8 cellular contexts compared by ENCODE assay signal in genomic region chr18:53567935-53568574, GRCh38.
DNase-seq lines count a peak whose midpoint lies in the region; ATAC-seq and TF ChIP-seq lines count a peak whose summit lies in the region.
"Had no signal": no experiment of that assay in that cellular context is flagged by ENCODE, and none has a peak within 500 bp of the region (broad histone marks: within the 10 kb centered on the region; RNA-seq: fewer than 3 reads in every experiment).

No MANE protein-coding gene starts in this region.

- H2AFZ ChIP-seq in OCI-LY7 (ENCODE audit: low read length): no peak overlapping the region
- H2AFZ ChIP-seq in neural progenitor cell (replicated peaks): no peak overlapping the region

- BruUV-seq in OCI-LY7 (replicated peaks; lab: Mats Ljungman, UMichigan): no TSS peak

- H3F3A ChIP-seq in neural progenitor cell (ENCODE audit: low read depth): no peaks in the 10 kb centered on the region

- no peak overlapping the region for H3K4me3 Mint-ChIP-seq in neural progenitor cell
- H3K4me3 Mint-ChIP-seq: activated T-cell treated with anti-CD3 and anti-CD28 coated beads, Interleukin-2, amount 50 U/mL, for 72 hours had no signal

- intact Hi-C loops in OCI-LY7 (cut with micrococcal nuclease; ENCODE audit: unreplicated experiment): loop anchor here (5.0 kb wide), 1 partner anchor 554 kb away; no protein-coding TSS in a partner anchor

- H3K9me3 ChIP-seq in OCI-LY7 (ENCODE audit: low read length) (no peaks in the 10 kb centered on the region), neural progenitor cell (ENCODE audit: low read depth) (no peaks in the 10 kb centered on the region)

- CTCF ChIA-PET in OCI-LY7 (lab: Charles Lee; ENCODE audit: unreplicated experiment): no interaction called here

- H3K4me1 Mint-ChIP-seq in neural progenitor cell: peaks cover 3% of the 10 kb centered on the region

- H3K27me3 Mint-ChIP-seq in neural progenitor cell (ENCODE audit: insufficient read depth, low read depth): peaks cover 3% of the 10 kb centered on the region

- no peaks in the 10 kb centered on the region for H3K9me2 ChIP-seq in OCI-LY7 (ENCODE audit: insufficient read depth, low read length)

- no peak overlapping the region for H3K27ac Mint-ChIP-seq in neural progenitor cell
- H3K27ac Mint-ChIP-seq: activated T-cell treated with anti-CD3 and anti-CD28 coated beads, Interleukin-2, amount 50 U/mL, for 72 hours had no signal

- H3K9me3 Mint-ChIP-seq in neural progenitor cell: no peaks in the 10 kb centered on the region
- H3K9me3 Mint-ChIP-seq: activated T-cell treated with anti-CD3 and anti-CD28 coated beads, Interleukin-2, amount 50 U/mL, for 72 hours had no signal

- H3K4me2 ChIP-seq in OCI-LY7 (ENCODE audit: low read length): no peak overlapping the region
- no peak overlapping the region for H3K4me2 ChIP-seq in neural progenitor cell

- DNase-seq in GM12865 (ENCODE audit: low read depth) (peak; percentile 45), OCI-LY7 (ENCODE audit: low spot score) (peak; percentile 16), erythroblast (lab: John Stamatoyannopoulos, UW) (peak; percentile 26 to 51), neural progenitor cell (ENCODE audit: low spot score) (peak; percentile 57)
- no peak for DNase-seq in activated naive CD4-positive, alpha-beta T cell treated with anti-CD3 and anti-CD28 coated beads, Interleukin-2, amount 50 U/mL, for 16 hours
- DNase-seq in stimulated activated CD4-positive, alpha-beta T cell treated with anti-CD3 and anti-CD28 coated beads, Interleukin-1b, Interleukin-23, amount 100 ng/mL, for 48 hours: no peak

- H3K27ac ChIP-seq in OCI-LY7 (ENCODE audit: low read depth, low read length, poor library complexity, severe bottlenecking): no peak overlapping the region
- H3K27ac ChIP-seq in neural progenitor cell: no peak overlapping the region

- H3K4me3 ChIP-seq in GM12865 (ENCODE audit: low read depth, low read length): no peak overlapping the region
- no peak overlapping the region for H3K4me3 ChIP-seq in OCI-LY7 (ENCODE audit: low read depth, low read length, poor library complexity, severe bottlenecking)
- no peak overlapping the region for H3K4me3 ChIP-seq in neural progenitor cell

- H4K20me1 ChIP-seq in OCI-LY7 (ENCODE audit: insufficient read depth, low read length) (no peaks in the 10 kb centered on the region), neural progenitor cell (ENCODE audit: low read depth) (no peaks in the 10 kb centered on the region)

- H3K79me2 ChIP-seq in OCI-LY7 (ENCODE audit: insufficient read depth, low read depth, low read length) (no peaks in the 10 kb centered on the region), neural progenitor cell (ENCODE audit: low read depth) (no peaks in the 10 kb centered on the region)

- no peak overlapping the region for H3K9ac ChIP-seq in neural progenitor cell

- H3K4me1 ChIP-seq in OCI-LY7 (ENCODE audit: insufficient read depth, low read length, poor library complexity, severe bottlenecking): no peaks in the 10 kb centered on the region
- peaks cover 7% of the 10 kb centered on the region for H3K4me1 ChIP-seq in neural progenitor cell

- H3K36me3 ChIP-seq in OCI-LY7 (ENCODE audit: insufficient read depth, low read length) (no peaks in the 10 kb centered on the region), neural progenitor cell (no peaks in the 10 kb centered on the region)

- POLR2A ChIA-PET in OCI-LY7 (lab: Charles Lee): interaction anchor here (0.7 kb wide), 1 partner anchor 11 kb away, joined by 3 read pairs; no protein-coding TSS in a partner anchor

- TF ChIP-seq CTCF in GM12865 (IDR thresholded peaks at IDR 0.05; ENCODE audit: insufficient read depth, low read depth, low read length, missing control alignments) (peak; percentile 48), OCI-LY7 (conservative IDR thresholded peaks at IDR 0.05; ENCODE audit: low read length) (peak; percentile 70), neural progenitor cell (IDR thresholded peaks at IDR 0.05) (peak; percentile 72)

- no peak for TF ChIP-seq POLR2A in erythroblast (IDR thresholded peaks at IDR 0.05; ENCODE audit: low read length)

- ATAC-seq in HG03159 (IDR thresholded peaks at IDR 0.05; ENCODE audit: unreplicated experiment): peak; percentile 78
- ATAC-seq: activated T-cell treated with anti-CD3 and anti-CD28 coated beads, Interleukin-2, amount 50 U/mL, for 72 hours had no signal

- no peaks in the 10 kb centered on the region for H3K36me3 Mint-ChIP-seq in neural progenitor cell

- H3K27me3 ChIP-seq in neural progenitor cell: no peaks in the 10 kb centered on the region

Comparison
In these comparisons a context has a peak if more than half of its experiments do, and no peak if none do; other contexts are left out.
1. DNase-seq: peak in GM12865 (single experiment), OCI-LY7 (single experiment), erythroblast (2 of 2) and neural progenitor cell (single experiment); none in activated naive CD4-positive, alpha-beta T cell treated with anti-CD3 and anti-CD28 coated beads, Interleukin-2, amount 50 U/mL, for 16 hours (single experiment) and stimulated activated CD4-positive, alpha-beta T cell treated with anti-CD3 and anti-CD28 coated beads, Interleukin-1b, Interleukin-23, amount 100 ng/mL, for 48 hours (single experiment).
2. Peak in every context shown above with its lines, with median percentiles within 50 percentile points of each other: CTCF ChIP-seq.